ENCODE assay signal across 1 cellular context in the genomic region with DNA sequence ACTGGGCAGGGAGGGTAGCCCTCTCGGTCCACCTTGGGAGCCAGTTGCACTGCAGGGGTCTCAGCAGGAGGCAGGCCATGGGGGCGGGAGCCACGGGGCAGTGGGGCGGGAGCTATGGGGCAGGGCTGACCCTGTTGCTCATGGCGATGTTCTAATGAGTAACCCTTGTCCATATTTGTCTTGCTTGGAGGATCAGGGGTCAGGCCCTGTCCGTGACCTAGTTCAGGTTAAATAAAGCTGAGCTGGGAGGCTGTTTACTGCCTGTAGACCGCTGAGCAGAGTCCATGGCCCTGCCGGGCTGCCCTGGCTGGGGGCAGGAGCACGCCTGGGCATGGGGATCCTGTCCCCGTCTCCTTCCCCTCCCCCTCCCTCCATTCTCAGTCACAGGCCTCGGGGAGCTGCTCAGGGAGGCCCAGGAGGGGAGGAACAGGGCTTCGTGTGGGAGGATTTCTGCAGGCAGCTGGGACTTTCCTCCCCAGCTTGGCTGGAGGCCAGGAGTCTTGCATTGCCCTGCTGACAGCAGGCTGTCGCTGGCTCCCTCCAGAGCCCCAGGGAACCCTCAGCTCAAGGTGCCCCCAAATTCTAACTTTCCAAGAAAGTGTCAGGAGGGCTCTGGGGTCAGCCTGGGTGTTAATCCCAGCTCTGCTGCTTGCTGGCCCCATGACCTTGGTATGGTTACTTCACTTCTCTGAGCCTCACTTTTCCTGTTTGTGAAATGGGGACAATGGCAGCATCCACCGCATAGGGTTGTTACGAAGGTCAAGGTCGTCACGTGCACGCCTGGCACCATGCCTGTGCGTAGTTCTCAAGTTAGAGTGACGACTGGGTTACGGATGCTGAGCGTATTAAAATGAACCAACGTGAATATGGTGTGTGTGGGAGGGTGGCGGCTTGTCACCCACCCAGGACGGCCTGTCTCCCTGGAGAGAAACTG.
TF ChIP-seq lines count a peak whose summit lies in the region.

No MANE protein-coding gene starts in this region.

TF ChIP-seq in HepG2, 621 proteins besides CTCF, POLR2A, EP300 and RAD21 (continued from another document and continues in another):
- TF ChIP-seq ZKSCAN8 (CRISPR knock-in tag; IDR thresholded peaks at IDR 0.05; ENCODE audit: borderline replicate concordance) (peak; percentile 78; the same call in 1 of the 2 replicates), THYN1 (CRISPR knock-in tag; IDR thresholded peaks at IDR 0.05; ENCODE audit: borderline replicate concordance, low read depth) (no peak), FOSL2 (CRISPR knock-in tag; IDR thresholded peaks at IDR 0.05) (peak; percentile 84), ZFX (CRISPR knock-in tag; IDR thresholded peaks at IDR 0.05; ENCODE audit: low read depth) (peak; percentile 87), SKI (IDR thresholded peaks at IDR 0.05; ENCODE audit: partially characterized antibody) (peak; percentile 95), NFKBIZ (CRISPR knock-in tag; IDR thresholded peaks at IDR 0.05) (peak; percentile 68), MATR3 (CRISPR knock-in tag; IDR thresholded peaks at IDR 0.05) (no peak), ZFAT (CRISPR knock-in tag; conservative IDR thresholded peaks at IDR 0.05) (no peak), RFX5 (IDR thresholded peaks at IDR 0.05; ENCODE audit: low read depth, low read length) (peak; percentile 19; the same call in 1 of the 2 replicates), MED1 (CRISPR knock-in tag; IDR thresholded peaks at IDR 0.05) (peak; percentile 97), NFKB2 (CRISPR knock-in tag; IDR thresholded peaks at IDR 0.05; ENCODE audit: borderline replicate concordance) (peak; percentile 27; the same call in 1 of the 2 replicates), ZNF160 (CRISPR knock-in tag; IDR thresholded peaks at IDR 0.05) (peak; percentile 28; the same call in 1 of the 2 replicates), ZNF772 (CRISPR knock-in tag; IDR thresholded peaks at IDR 0.05) (peak; percentile 70), NONO (IDR thresholded peaks at IDR 0.05) (no peak), NONO (CRISPR knock-in tag; conservative IDR thresholded peaks at IDR 0.05) (peak; percentile 38), FIP1L1 (IDR thresholded peaks at IDR 0.05; ENCODE audit: borderline replicate concordance, insufficient read depth, low read depth, low read length) (no peak), MLLT10 (CRISPR knock-in tag; IDR thresholded peaks at IDR 0.05) (no peak), NFRKB (IDR thresholded peaks at IDR 0.05) (no peak), FOXM1 (CRISPR knock-in tag; IDR thresholded peaks at IDR 0.05) (no peak; the same call in 1 of the 2 replicates), TARDBP (CRISPR knock-in tag; IDR thresholded peaks at IDR 0.05) (peak; percentile 84; the same call in 1 of the 2 replicates), TBX2 (CRISPR knock-in tag; IDR thresholded peaks at IDR 0.05; ENCODE audit: borderline replicate concordance) (peak; percentile 96)
- TF ChIP-seq, protein P1, sequence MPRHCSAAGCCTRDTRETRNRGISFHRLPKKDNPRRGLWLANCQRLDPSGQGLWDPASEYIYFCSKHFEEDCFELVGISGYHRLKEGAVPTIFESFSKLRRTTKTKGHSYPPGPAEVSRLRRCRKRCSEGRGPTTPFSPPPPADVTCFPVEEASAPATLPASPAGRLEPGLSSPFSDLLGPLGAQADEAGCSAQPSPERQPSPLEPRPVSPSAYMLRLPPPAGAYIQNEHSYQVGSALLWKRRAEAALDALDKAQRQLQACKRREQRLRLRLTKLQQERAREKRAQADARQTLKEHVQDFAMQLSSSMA (CRISPR knock-in tag; IDR thresholded peaks at IDR 0.05), result no peak; the same call in 1 of the 2 replicates
- TF ChIP-seq, protein P2, sequence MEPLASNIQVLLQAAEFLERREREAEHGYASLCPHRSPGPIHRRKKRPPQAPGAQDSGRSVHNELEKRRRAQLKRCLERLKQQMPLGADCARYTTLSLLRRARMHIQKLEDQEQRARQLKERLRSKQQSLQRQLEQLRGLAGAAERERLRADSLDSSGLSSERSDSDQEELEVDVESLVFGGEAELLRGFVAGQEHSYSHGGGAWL (CRISPR knock-in tag; IDR thresholded peaks at IDR 0.05), result peak; percentile 6
- TF ChIP-seq, protein P3, sequence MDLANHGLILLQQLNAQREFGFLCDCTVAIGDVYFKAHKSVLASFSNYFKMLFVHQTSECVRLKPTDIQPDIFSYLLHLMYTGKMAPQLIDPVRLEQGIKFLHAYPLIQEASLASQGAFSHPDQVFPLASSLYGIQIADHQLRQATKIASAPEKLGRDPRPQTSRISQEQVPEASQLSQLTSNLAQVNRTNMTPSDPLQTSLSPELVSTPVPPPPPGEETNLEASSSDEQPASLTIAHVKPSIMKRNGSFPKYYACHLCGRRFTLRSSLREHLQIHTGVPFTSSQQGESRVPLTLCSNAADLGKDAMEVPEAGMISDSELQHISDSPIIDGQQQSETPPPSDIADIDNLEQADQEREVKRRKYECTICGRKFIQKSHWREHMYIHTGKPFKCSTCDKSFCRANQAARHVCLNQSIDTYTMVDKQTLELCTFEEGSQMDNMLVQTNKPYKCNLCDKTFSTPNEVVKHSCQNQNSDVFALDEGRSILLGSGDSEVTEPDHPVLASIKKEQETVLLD (CRISPR knock-in tag; IDR thresholded peaks at IDR 0.05; ENCODE audit: low read depth), result peak; percentile 36; the same call in 1 of the 2 replicates
- TF ChIP-seq, protein P4, sequence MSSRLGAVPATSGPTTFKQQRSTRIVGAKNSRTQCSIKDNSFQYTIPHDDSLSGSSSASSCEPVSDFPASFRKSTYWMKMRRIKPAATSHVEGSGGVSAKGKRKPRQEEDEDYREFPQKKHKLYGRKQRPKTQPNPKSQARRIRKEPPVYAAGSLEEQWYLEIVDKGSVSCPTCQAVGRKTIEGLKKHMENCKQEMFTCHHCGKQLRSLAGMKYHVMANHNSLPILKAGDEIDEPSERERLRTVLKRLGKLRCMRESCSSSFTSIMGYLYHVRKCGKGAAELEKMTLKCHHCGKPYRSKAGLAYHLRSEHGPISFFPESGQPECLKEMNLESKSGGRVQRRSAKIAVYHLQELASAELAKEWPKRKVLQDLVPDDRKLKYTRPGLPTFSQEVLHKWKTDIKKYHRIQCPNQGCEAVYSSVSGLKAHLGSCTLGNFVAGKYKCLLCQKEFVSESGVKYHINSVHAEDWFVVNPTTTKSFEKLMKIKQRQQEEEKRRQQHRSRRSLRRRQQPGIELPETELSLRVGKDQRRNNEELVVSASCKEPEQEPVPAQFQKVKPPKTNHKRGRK (CRISPR knock-in tag; IDR thresholded peaks at IDR 0.05), result no peak
- TF ChIP-seq, protein P5, sequence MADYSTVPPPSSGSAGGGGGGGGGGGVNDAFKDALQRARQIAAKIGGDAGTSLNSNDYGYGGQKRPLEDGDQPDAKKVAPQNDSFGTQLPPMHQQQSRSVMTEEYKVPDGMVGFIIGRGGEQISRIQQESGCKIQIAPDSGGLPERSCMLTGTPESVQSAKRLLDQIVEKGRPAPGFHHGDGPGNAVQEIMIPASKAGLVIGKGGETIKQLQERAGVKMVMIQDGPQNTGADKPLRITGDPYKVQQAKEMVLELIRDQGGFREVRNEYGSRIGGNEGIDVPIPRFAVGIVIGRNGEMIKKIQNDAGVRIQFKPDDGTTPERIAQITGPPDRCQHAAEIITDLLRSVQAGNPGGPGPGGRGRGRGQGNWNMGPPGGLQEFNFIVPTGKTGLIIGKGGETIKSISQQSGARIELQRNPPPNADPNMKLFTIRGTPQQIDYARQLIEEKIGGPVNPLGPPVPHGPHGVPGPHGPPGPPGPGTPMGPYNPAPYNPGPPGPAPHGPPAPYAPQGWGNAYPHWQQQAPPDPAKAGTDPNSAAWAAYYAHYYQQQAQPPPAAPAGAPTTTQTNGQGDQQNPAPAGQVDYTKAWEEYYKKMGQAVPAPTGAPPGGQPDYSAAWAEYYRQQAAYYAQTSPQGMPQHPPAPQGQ (CRISPR knock-in tag; IDR thresholded peaks at IDR 0.05; ENCODE audit: borderline replicate concordance), result no peak; the same call in 1 of the 2 replicates
- TF ChIP-seq, protein P6, sequence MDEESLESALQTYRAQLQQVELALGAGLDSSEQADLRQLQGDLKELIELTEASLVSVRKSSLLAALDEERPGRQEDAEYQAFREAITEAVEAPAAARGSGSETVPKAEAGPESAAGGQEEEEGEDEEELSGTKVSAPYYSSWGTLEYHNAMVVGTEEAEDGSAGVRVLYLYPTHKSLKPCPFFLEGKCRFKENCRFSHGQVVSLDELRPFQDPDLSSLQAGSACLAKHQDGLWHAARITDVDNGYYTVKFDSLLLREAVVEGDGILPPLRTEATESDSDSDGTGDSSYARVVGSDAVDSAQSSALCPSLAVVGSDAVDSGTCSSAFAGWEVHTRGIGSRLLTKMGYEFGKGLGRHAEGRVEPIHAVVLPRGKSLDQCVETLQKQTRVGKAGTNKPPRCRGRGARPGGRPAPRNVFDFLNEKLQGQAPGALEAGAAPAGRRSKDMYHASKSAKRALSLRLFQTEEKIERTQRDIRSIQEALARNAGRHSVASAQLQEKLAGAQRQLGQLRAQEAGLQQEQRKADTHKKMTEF (CRISPR knock-in tag; IDR thresholded peaks at IDR 0.05), result peak; percentile 98
- TF ChIP-seq, protein P7, sequence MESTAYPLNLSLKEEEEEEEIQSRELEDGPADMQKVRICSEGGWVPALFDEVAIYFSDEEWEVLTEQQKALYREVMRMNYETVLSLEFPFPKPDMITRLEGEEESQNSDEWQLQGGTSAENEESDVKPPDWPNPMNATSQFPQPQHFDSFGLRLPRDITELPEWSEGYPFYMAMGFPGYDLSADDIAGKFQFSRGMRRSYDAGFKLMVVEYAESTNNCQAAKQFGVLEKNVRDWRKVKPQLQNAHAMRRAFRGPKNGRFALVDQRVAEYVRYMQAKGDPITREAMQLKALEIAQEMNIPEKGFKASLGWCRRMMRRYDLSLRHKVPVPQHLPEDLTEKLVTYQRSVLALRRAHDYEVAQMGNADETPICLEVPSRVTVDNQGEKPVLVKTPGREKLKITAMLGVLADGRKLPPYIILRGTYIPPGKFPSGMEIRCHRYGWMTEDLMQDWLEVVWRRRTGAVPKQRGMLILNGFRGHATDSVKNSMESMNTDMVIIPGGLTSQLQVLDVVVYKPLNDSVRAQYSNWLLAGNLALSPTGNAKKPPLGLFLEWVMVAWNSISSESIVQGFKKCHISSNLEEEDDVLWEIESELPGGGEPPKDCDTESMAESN (CRISPR knock-in tag; conservative IDR thresholded peaks at IDR 0.05), result peak; percentile 88
- TF ChIP-seq, protein P8, sequence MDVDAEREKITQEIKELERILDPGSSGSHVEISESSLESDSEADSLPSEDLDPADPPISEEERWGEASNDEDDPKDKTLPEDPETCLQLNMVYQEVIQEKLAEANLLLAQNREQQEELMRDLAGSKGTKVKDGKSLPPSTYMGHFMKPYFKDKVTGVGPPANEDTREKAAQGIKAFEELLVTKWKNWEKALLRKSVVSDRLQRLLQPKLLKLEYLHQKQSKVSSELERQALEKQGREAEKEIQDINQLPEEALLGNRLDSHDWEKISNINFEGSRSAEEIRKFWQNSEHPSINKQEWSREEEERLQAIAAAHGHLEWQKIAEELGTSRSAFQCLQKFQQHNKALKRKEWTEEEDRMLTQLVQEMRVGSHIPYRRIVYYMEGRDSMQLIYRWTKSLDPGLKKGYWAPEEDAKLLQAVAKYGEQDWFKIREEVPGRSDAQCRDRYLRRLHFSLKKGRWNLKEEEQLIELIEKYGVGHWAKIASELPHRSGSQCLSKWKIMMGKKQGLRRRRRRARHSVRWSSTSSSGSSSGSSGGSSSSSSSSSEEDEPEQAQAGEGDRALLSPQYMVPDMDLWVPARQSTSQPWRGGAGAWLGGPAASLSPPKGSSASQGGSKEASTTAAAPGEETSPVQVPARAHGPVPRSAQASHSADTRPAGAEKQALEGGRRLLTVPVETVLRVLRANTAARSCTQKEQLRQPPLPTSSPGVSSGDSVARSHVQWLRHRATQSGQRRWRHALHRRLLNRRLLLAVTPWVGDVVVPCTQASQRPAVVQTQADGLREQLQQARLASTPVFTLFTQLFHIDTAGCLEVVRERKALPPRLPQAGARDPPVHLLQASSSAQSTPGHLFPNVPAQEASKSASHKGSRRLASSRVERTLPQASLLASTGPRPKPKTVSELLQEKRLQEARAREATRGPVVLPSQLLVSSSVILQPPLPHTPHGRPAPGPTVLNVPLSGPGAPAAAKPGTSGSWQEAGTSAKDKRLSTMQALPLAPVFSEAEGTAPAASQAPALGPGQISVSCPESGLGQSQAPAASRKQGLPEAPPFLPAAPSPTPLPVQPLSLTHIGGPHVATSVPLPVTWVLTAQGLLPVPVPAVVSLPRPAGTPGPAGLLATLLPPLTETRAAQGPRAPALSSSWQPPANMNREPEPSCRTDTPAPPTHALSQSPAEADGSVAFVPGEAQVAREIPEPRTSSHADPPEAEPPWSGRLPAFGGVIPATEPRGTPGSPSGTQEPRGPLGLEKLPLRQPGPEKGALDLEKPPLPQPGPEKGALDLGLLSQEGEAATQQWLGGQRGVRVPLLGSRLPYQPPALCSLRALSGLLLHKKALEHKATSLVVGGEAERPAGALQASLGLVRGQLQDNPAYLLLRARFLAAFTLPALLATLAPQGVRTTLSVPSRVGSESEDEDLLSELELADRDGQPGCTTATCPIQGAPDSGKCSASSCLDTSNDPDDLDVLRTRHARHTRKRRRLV (CRISPR knock-in tag; IDR thresholded peaks at IDR 0.05), result no peak
- TF ChIP-seq, protein P9, sequence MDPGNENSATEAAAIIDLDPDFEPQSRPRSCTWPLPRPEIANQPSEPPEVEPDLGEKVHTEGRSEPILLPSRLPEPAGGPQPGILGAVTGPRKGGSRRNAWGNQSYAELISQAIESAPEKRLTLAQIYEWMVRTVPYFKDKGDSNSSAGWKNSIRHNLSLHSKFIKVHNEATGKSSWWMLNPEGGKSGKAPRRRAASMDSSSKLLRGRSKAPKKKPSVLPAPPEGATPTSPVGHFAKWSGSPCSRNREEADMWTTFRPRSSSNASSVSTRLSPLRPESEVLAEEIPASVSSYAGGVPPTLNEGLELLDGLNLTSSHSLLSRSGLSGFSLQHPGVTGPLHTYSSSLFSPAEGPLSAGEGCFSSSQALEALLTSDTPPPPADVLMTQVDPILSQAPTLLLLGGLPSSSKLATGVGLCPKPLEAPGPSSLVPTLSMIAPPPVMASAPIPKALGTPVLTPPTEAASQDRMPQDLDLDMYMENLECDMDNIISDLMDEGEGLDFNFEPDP (CRISPR knock-in tag; conservative IDR thresholded peaks at IDR 0.05), result no peak
- TF ChIP-seq, protein P10, sequence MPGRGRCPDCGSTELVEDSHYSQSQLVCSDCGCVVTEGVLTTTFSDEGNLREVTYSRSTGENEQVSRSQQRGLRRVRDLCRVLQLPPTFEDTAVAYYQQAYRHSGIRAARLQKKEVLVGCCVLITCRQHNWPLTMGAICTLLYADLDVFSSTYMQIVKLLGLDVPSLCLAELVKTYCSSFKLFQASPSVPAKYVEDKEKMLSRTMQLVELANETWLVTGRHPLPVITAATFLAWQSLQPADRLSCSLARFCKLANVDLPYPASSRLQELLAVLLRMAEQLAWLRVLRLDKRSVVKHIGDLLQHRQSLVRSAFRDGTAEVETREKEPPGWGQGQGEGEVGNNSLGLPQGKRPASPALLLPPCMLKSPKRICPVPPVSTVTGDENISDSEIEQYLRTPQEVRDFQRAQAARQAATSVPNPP (CRISPR knock-in tag; IDR thresholded peaks at IDR 0.05), result peak; percentile 87; the same call in 1 of the 2 replicates
- TF ChIP-seq, protein P11, sequence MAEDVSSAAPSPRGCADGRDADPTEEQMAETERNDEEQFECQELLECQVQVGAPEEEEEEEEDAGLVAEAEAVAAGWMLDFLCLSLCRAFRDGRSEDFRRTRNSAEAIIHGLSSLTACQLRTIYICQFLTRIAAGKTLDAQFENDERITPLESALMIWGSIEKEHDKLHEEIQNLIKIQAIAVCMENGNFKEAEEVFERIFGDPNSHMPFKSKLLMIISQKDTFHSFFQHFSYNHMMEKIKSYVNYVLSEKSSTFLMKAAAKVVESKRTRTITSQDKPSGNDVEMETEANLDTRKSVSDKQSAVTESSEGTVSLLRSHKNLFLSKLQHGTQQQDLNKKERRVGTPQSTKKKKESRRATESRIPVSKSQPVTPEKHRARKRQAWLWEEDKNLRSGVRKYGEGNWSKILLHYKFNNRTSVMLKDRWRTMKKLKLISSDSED (CRISPR knock-in tag; IDR thresholded peaks at IDR 0.05), result no peak
